1 cellular context compared by ENCODE assay signal in the genomic region with DNA sequence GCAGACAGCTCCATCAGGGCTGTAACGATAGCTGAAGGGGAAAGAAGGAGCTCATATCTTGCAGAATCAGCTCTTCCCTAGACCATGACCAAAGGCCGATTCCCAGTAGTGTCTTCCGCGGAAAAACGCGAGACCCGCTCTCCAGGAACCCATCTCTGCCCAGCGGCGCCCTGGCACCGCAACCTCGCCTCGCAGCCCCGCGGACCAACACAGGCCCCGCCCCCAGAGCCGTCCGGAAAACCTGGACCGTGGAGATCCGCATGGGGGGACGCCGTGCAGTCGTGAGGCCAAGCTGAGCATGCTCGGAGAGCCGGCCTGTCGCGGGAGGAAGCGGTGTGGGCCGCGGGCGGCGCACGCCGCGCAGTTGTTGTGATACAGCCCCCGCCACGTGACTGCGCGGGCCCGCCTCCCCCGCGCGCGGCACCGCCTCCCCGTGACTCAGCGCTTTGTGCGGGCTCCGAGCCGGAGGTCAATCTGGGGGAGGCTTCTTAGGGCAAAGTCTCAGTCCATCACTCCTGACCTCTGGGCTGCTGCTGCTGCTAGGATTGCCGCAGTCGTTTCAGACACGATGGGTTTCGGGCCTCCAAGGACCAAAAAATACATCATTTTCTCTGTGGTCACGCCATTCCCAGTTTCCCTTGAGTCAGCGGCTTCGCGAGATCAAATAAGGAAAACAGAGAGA.
TF ChIP-seq lines count a peak whose summit lies in the region.

No MANE protein-coding gene starts in this region.

TF ChIP-seq in IMR-90, 13 proteins besides CTCF, POLR2A, EP300 and RAD21 (continued from another document):
- TF ChIP-seq NFE2L2 (IDR thresholded peaks at IDR 0.05; ENCODE audit: low read depth, low read length): peak; percentile 97
- TF ChIP-seq, protein P1, sequence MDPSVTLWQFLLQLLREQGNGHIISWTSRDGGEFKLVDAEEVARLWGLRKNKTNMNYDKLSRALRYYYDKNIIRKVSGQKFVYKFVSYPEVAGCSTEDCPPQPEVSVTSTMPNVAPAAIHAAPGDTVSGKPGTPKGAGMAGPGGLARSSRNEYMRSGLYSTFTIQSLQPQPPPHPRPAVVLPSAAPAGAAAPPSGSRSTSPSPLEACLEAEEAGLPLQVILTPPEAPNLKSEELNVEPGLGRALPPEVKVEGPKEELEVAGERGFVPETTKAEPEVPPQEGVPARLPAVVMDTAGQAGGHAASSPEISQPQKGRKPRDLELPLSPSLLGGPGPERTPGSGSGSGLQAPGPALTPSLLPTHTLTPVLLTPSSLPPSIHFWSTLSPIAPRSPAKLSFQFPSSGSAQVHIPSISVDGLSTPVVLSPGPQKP (IDR thresholded peaks at IDR 0.05; ENCODE audit: borderline replicate concordance, low read depth, low read length): no peak
- TF ChIP-seq MAFK (IDR thresholded peaks at IDR 0.05; ENCODE audit: low read depth, low read length): peak; percentile 74
- no peak for TF ChIP-seq RFX5 (IDR thresholded peaks at IDR 0.05; ENCODE audit: low read depth, low read length)
- TF ChIP-seq BHLHE40 (IDR thresholded peaks at IDR 0.05; ENCODE audit: low read depth, low read length): peak; percentile 96
- peak; percentile 98 for TF ChIP-seq MXI1 (IDR thresholded peaks at IDR 0.05; ENCODE audit: borderline replicate concordance, low read depth, low read length)
- no peak for TF ChIP-seq RCOR1 (IDR thresholded peaks at IDR 0.05; ENCODE audit: insufficient replicate concordance, low read length)
- TF ChIP-seq SMC3 (IDR thresholded peaks at IDR 0.05; ENCODE audit: low read depth, low read length): no peak; the same call in 1 of the 2 replicates
- TF ChIP-seq CEBPB (IDR thresholded peaks at IDR 0.05; ENCODE audit: low read depth, low read length): no peak; the same call in 1 of the 2 replicates
- peak; percentile 87 for TF ChIP-seq MAZ (IDR thresholded peaks at IDR 0.05; ENCODE audit: borderline replicate concordance, low read depth, low read length)
